Comparison of ENCODE assay signal across 9 cellular contexts in the genomic region with DNA sequence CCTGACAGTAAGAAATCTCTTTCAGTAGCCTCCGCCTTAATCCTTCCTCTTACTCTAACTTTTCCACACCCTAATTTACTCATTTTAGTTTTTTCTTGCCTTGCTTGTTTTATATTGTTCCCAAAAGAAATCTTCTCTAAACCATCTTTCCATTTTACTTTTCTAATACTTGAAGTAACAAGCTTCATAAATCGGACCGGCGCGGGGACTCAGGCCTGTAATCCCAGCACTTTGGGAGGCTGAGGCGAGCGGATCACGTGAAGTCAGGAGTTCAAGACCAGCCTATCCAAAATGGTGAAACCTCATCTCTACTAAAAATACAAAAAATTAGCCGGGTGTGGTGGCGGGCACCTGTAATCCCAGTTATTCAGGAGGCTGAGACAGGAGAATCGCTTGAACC. TPM values are rescaled to one million over a fixed set of nuclear protein-coding genes. Genes with fewer than 3 reads are reported as not detected.
DNase-seq lines count a peak whose midpoint lies in the region; ATAC-seq, FAIRE-seq and TF ChIP-seq lines count a peak whose summit lies in the region.
"Had no signal": no experiment of that assay in that cellular context is flagged by ENCODE, and none has a peak within 500 bp of the region (broad histone marks: within the 10 kb centered on the region; RNA-seq: fewer than 3 reads in every experiment).

No MANE protein-coding gene starts in this region.

- TF ChIP-seq POLR2A in breast epithelium (IDR thresholded peaks at IDR 0.05) (no peak), tibial nerve (IDR thresholded peaks at IDR 0.05) (no peak)

- no TSS peak for BruUV-seq in MCF 10A (replicated peaks; lab: Mats Ljungman, UMichigan)

- ATAC-seq in GM19324 (IDR thresholded peaks at IDR 0.05; ENCODE audit: low FRiP score, unreplicated experiment): no peak

- no peak for FAIRE-seq in kidney (lab: Jason Lieb, UNC)

- H3K36me3 ChIP-seq in breast epithelium (no peaks in the 10 kb centered on the region), kidney (ENCODE audit: control insufficient read depth in 1 of 2, insufficient read depth in 2 of 2, low read length in 2 of 2) (no peaks in the 10 kb centered on the region), tibial nerve (no peaks in the 10 kb centered on the region)
- H3K36me3 ChIP-seq: left lung had no signal

- no peak for DNase-seq in breast epithelium (ENCODE audit: low spot score in 2 of 2)
- no peak for DNase-seq in MCF 10A (ENCODE audit: unreplicated experiment)
- no peak for DNase-seq in kidney
- no peak for DNase-seq in tibial nerve (ENCODE audit: low spot score in 2 of 2)
- DNase-seq in DMS 273 treated with DMSO at 0.1 percent for 48 hours (lab: John Stamatoyannopoulos, UW): no peak
- no peak for DNase-seq in NCI-H2171 (lab: John Stamatoyannopoulos, UW)

- 90 to 92% methylated on average over 11 of the region's 11 CpGs for WGBS in tibial nerve, 2 donors

- no peaks in the 10 kb centered on the region for H3K9me3 Mint-ChIP-seq in MCF 10A (ENCODE audit: unreplicated experiment)
- no peaks in the 10 kb centered on the region for H3K9me3 Mint-ChIP-seq in activated naive CD8-positive, alpha-beta T cell (ENCODE audit: low read depth)

- CTCF ChIA-PET in MCF 10A (lab: Yijun Ruan, JAX): no interaction called here

- H3K27ac ChIP-seq in breast epithelium: peak overlapping the region in 1 of 2 donors; percentile 70
- H3K27ac ChIP-seq in kidney (ENCODE audit: low read depth in 2 of 2, low read length in 2 of 2): no peak overlapping the region
- H3K27ac ChIP-seq in tibial nerve: peak overlapping the region in 2 of 4 donors; percentile 61 to 66

- POLR2A ChIA-PET in MCF 10A (lab: Yijun Ruan, JAX): interaction anchor here (0.6 to 1.5 kb wide), 4 partner anchors 9 to 414 kb away, joined by 3 to 6 read pairs (median 3); no protein-coding TSS in a partner anchor

- H3K27ac Mint-ChIP-seq in MCF 10A (ENCODE audit: low read depth, unreplicated experiment): no peak overlapping the region
- peak overlapping the region; percentile 93 for H3K27ac Mint-ChIP-seq in activated naive CD8-positive, alpha-beta T cell

- H3K4me1 Mint-ChIP-seq in MCF 10A (ENCODE audit: insufficient read depth, unreplicated experiment): peaks cover 29% of the 10 kb centered on the region
- H3K4me1 Mint-ChIP-seq in activated naive CD8-positive, alpha-beta T cell (ENCODE audit: low read depth): peaks cover 70% of the 10 kb centered on the region

- H3K4me3 ChIP-seq in breast epithelium: peak overlapping the region in 2 of 3 donors; percentile 61 to 74
- peak overlapping the region; percentile 64 to 66 for H3K4me3 ChIP-seq in kidney (ENCODE audit: low read length in 2 of 2)
- peak overlapping the region in 3 of 4 donors; percentile 32 to 65 (median 50) for H3K4me3 ChIP-seq in tibial nerve

- no peak for TF ChIP-seq CTCF in breast epithelium (IDR thresholded peaks at IDR 0.05)
- no peak for TF ChIP-seq CTCF in MCF 10A (IDR thresholded peaks at IDR 0.05; ENCODE audit: unreplicated experiment)
- TF ChIP-seq CTCF in kidney (IDR thresholded peaks at IDR 0.05; ENCODE audit: borderline replicate concordance, extremely low read depth, insufficient read depth): no peak
- TF ChIP-seq CTCF in tibial nerve (IDR thresholded peaks at IDR 0.05): no peak

- H3K4me1 ChIP-seq in breast epithelium (peaks cover 0 to 10% of the 10 kb centered on the region in 2 donors), kidney (ENCODE audit: control insufficient read depth in 1 of 2, insufficient read depth in 1 of 2, low read depth in 1 of 2, low read length in 2 of 2) (peaks cover 0 to 7% of the 10 kb centered on the region in 2 donors), tibial nerve (peaks cover 0 to 61% (median 9%) of the 10 kb centered on the region in 4 donors)

- H3K36me3 Mint-ChIP-seq in MCF 10A (ENCODE audit: insufficient read depth, unreplicated experiment): no peaks in the 10 kb centered on the region
- peaks cover 2% of the 10 kb centered on the region for H3K36me3 Mint-ChIP-seq in activated naive CD8-positive, alpha-beta T cell

- intact Hi-C loops in breast epithelium (cut with DNase I; ENCODE audit: low total_unique reads): no loop called here
- intact Hi-C loops in MCF 10A (cut with micrococcal nuclease): no loop called here
- intact Hi-C loops in kidney (cut with DNase I): no loop called here

- no peaks in the 10 kb centered on the region for H3K27me3 Mint-ChIP-seq in MCF 10A (ENCODE audit: insufficient read depth, unreplicated experiment)
- H3K27me3 Mint-ChIP-seq in activated naive CD8-positive, alpha-beta T cell: no peaks in the 10 kb centered on the region

- H3K27me3 ChIP-seq in breast epithelium (no peaks in the 10 kb centered on the region), tibial nerve (no peaks in the 10 kb centered on the region)
- H3K27me3 ChIP-seq: left lung had no signal

- TF ChIP-seq EP300 in tibial nerve (IDR thresholded peaks at IDR 0.05): no peak

- H3K9me3 ChIP-seq in breast epithelium (no peaks in the 10 kb centered on the region), kidney (ENCODE audit: control insufficient read depth in 1 of 2, low read length in 2 of 2) (no peaks in the 10 kb centered on the region), tibial nerve (no peaks in the 10 kb centered on the region)
- H3K9me3 ChIP-seq: left lung had no signal

- H3K9ac ChIP-seq in kidney (ENCODE audit: low read length in 2 of 2): no peak overlapping the region

- H3K4me3 Mint-ChIP-seq in MCF 10A (ENCODE audit: unreplicated experiment): no peak overlapping the region
- H3K4me3 Mint-ChIP-seq in activated naive CD8-positive, alpha-beta T cell: peak overlapping the region; percentile 91

RNA-seq across cellular contexts. Expression of a gene that starts 17.3 kb away (rescaled TPM):
- total RNA-seq in breast epithelium (10 to 100 TPM; 29.8 to 47.7 (median 31.8) TPM), MCF 10A (2022) (35.2 and 37.2 TPM in 2 replicates), kidney (74.4 TPM), tibial nerve (10 to 100 TPM; 19.5 to 28.0 (median 24.0) TPM)
- polyA plus RNA-seq in kidney (ENCODE audit: insufficient read depth, low read depth, low replicate concordance): 5.4 TPM
